21 cellular contexts compared by ENCODE assay signal in the genomic region with DNA sequence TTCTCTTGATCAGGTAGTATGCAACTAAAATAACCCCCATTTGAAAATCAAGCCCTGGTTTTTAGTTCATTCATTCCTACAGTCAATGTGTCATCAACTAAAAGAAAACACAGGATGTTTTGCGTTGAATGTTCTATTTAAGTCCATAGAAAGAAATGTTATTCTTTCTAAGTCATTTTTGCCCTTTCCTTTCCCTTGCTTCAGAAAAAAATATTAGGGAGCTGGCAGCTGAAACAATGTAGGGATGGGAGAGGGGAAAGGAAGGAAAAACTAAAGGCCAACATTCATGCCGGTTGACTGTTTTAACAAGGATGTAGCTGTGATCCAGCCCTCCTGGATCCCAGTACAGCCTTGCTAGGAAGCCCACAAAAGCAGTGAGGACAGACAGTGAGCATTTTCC.
DNase-seq lines count a peak whose midpoint lies in the region; ATAC-seq, FAIRE-seq and TF ChIP-seq lines count a peak whose summit lies in the region.
"Had no signal": no experiment of that assay in that cellular context is flagged by ENCODE, and none has a peak within 500 bp of the region (broad histone marks: within the 10 kb centered on the region; RNA-seq: fewer than 3 reads in every experiment).

No MANE protein-coding gene starts in this region.

- H3K4me3 ChIP-seq in SK-N-SH (ENCODE audit: low read depth in 2 of 2, low read length in 1 of 2) = no peak overlapping the region
- no peak overlapping the region for H3K4me3 ChIP-seq in K562
- no peak overlapping the region for H3K4me3 ChIP-seq in foreskin fibroblast (ENCODE audit: low read depth in 1 of 2, low read length in 2 of 2)
- H3K4me3 ChIP-seq in HepG2 (replicated peaks in 1 of 3; ENCODE audit: insufficient read depth in 1 of 3, low read depth in 2 of 3, low read length in 3 of 3) = no peak overlapping the region
- no peak overlapping the region for H3K4me3 ChIP-seq in mammary epithelial cell (replicated peaks in 1 of 3; ENCODE audit: insufficient read depth in 1 of 3, low read depth in 2 of 3, low read length in 3 of 3)
- H3K4me3 ChIP-seq: BLaER1, gastroesophageal sphincter, tibial nerve had no signal

- no peaks in the 10 kb centered on the region for H3K79me2 ChIP-seq in SK-N-SH (ENCODE audit: insufficient read depth)
- H3K79me2 ChIP-seq in K562 (ENCODE audit: control insufficient read depth, insufficient read depth, low read length) = no peaks in the 10 kb centered on the region
- H3K79me2 ChIP-seq in HepG2 (ENCODE audit: insufficient read depth, low read length) = no peaks in the 10 kb centered on the region
- no peaks in the 10 kb centered on the region for H3K79me2 ChIP-seq in mammary epithelial cell (ENCODE audit: insufficient read depth, low read length)

- TF ChIP-seq RAD21 in SK-N-SH (IDR thresholded peaks at IDR 0.05; ENCODE audit: low read length) (no peak), K562 (CRISPR knock-in tag; conservative IDR thresholded peaks at IDR 0.05 in 1 of 2, IDR thresholded peaks at IDR 0.05 in 1 of 2) (no peak), HepG2 (CRISPR knock-in tag; IDR thresholded peaks at IDR 0.05) (no peak)

- TF ChIP-seq CTCF in SK-N-SH (IDR thresholded peaks at IDR 0.05) (no peak), K562 (IDR thresholded peaks at IDR 0.05 in 2 of 3, conservative IDR thresholded peaks at IDR 0.05 in 1 of 3; ENCODE audit: insufficient read depth in 2 of 3, low read depth in 1 of 3, low read length in 3 of 3) (no peak), foreskin fibroblast (IDR thresholded peaks at IDR 0.05; ENCODE audit: low read depth, low read length) (no peak), HepG2 (CRISPR knock-in tag; IDR thresholded peaks at IDR 0.05) (no peak), mammary epithelial cell (conservative IDR thresholded peaks at IDR 0.05 in 1 of 2, IDR thresholded peaks at IDR 0.05 in 1 of 2; ENCODE audit: extremely low read depth in 1 of 2, insufficient read depth in 1 of 2, low read depth in 1 of 2, low read length in 2 of 2) (no peak), GM10266 (IDR thresholded peaks at IDR 0.05; ENCODE audit: control insufficient read depth, insufficient read depth, low read depth, missing control alignments) (no peak)

- ATAC-seq in SK-N-SH treated with all-trans-retinoic acid at 6 μM for 48 hours = no peak
- ATAC-seq in K562 = no peak
- no peak for ATAC-seq in HepG2
- ATAC-seq: activated naive CD4-positive, alpha-beta T cell treated with anti-CD3 and anti-CD28 coated beads, Interleukin-2, amount 50 U/mL, for 72 hours; gastroesophageal sphincter; stimulated activated effector memory CD8-positive, alpha-beta T cell treated with anti-CD3 and anti-CD28 coated beads, Interleukin-12 subunit alpha, Interleukin-12 subunit beta, amount 100 ng/mL, for 72 hours had no signal

- H3K9ac ChIP-seq in SK-N-SH (no peak overlapping the region), K562 (ENCODE audit: insufficient read depth in 1 of 2, low read depth in 2 of 2, low read length in 2 of 2) (no peak overlapping the region), HepG2 (ENCODE audit: insufficient read depth, low read depth, low read length) (no peak overlapping the region), mammary epithelial cell (ENCODE audit: insufficient read depth, low read length) (no peak overlapping the region)
- H3K9ac ChIP-seq: BLaER1 had no signal

- intact Hi-C loops in K562 (cut with micrococcal nuclease) = no loop called here
- intact Hi-C loops in HepG2 (cut with micrococcal nuclease; ENCODE audit: unreplicated experiment) = no loop called here
- intact Hi-C loops in mammary epithelial cell (cut with micrococcal nuclease) = loop anchor here (2.0 to 10.0 kb wide), 2 partner anchors 154 to 176 kb away; partner anchors contain the start of gene BTG1

- H2AFZ ChIP-seq in SK-N-SH (ENCODE audit: low read depth) (peak overlapping the region; percentile 37; the same call in 1 of the 2 replicates), K562 (ENCODE audit: low read depth, low read length) (peak overlapping the region; percentile 22; the same call in 1 of the 2 replicates), HepG2 (ENCODE audit: low read length) (no peak overlapping the region), mammary epithelial cell (ENCODE audit: low read depth, low read length) (no peak overlapping the region)

- H3K9me3 ChIP-seq in SK-N-SH = no peaks in the 10 kb centered on the region
- no peaks in the 10 kb centered on the region for H3K9me3 ChIP-seq in K562 (replicated peaks; ENCODE audit: control insufficient read depth, insufficient read depth, low read depth, low read length)
- H3K9me3 ChIP-seq in HepG2 (ENCODE audit: low read length) = no peaks in the 10 kb centered on the region
- no peaks in the 10 kb centered on the region for H3K9me3 ChIP-seq in mammary epithelial cell (replicated peaks; ENCODE audit: insufficient read depth, low read length)
- H3K9me3 ChIP-seq: BLaER1, gastroesophageal sphincter, tibial nerve had no signal

- H3F3A ChIP-seq in SK-N-SH (replicated peaks; ENCODE audit: insufficient read depth) = peaks cover 9% of the 10 kb centered on the region

- CTCF ChIA-PET in SK-N-SH (lab: Yijun Ruan, JAX) = interaction anchor here (2.2 kb wide), 1 partner anchor 178 kb away, joined by 8 read pairs; no protein-coding TSS in a partner anchor
- CTCF ChIA-PET in K562 (lab: Yijun Ruan, JAX; ENCODE audit: low intra/inter-chr PET ratio) = no interaction called here
- CTCF ChIA-PET in HepG2 (lab: Yijun Ruan, JAX; ENCODE audit: low intra/inter-chr PET ratio, low total read pairs) = no interaction called here
- CTCF ChIA-PET in mammary epithelial cell (lab: Charles Lee; ENCODE audit: low non-redundant PET) = no interaction called here

- POLR2A ChIA-PET in SK-N-SH (lab: Yijun Ruan, JAX) = no interaction called here
- POLR2A ChIA-PET in K562 (lab: Yijun Ruan, JAX) = no interaction called here
- POLR2A ChIA-PET in HepG2 (lab: Yijun Ruan, JAX) = no interaction called here

- TF ChIP-seq EP300 in SK-N-SH (IDR thresholded peaks at IDR 0.05; ENCODE audit: borderline replicate concordance in 1 of 2, low read depth in 1 of 2, low read length in 1 of 2) = no peak
- no peak for TF ChIP-seq EP300 in K562 (IDR thresholded peaks at IDR 0.05; ENCODE audit: low read length)
- no peak for TF ChIP-seq EP300 in HepG2 (IDR thresholded peaks at IDR 0.05; ENCODE audit: low read depth in 2 of 2, low read length in 2 of 2)
- TF ChIP-seq EP300 in HepG2 (CRISPR knock-in tag; IDR thresholded peaks at IDR 0.05; ENCODE audit: borderline replicate concordance) = no peak

- BruUV-seq in K562 (replicated peaks; lab: Mats Ljungman, UMichigan) (no TSS peak), HepG2 (replicated peaks; lab: Mats Ljungman, UMichigan) (no TSS peak), mammary epithelial cell (replicated peaks; lab: Mats Ljungman, UMichigan) (no TSS peak)

- H3K27ac ChIP-seq in SK-N-SH (ENCODE audit: low read depth in 2 of 2, low read length in 1 of 2) (peak overlapping the region in 1 of 2 experiments; percentile 64; a peak in 3 of 4 replicates), K562 (ENCODE audit: extremely low read depth, low read depth, low read length) (no peak overlapping the region), HepG2 (ENCODE audit: extremely low read length, insufficient read depth, low read length) (no peak overlapping the region), mammary epithelial cell (ENCODE audit: insufficient read depth, low read depth, low read length) (no peak overlapping the region)
- H3K27ac ChIP-seq: 22Rv1, BLaER1 had no signal

- H3K9me2 ChIP-seq in SK-N-SH = no peaks in the 10 kb centered on the region

- H4K20me1 ChIP-seq in SK-N-SH (ENCODE audit: insufficient read depth) (no peaks in the 10 kb centered on the region), K562 (replicated peaks; ENCODE audit: control insufficient read depth, insufficient read depth, low read length) (no peaks in the 10 kb centered on the region), HepG2 (ENCODE audit: insufficient read depth, low read length) (no peaks in the 10 kb centered on the region), mammary epithelial cell (ENCODE audit: insufficient read depth, low read length) (no peaks in the 10 kb centered on the region)
- H4K20me1 ChIP-seq: BLaER1 had no signal

- H3K4me1 ChIP-seq in SK-N-SH (ENCODE audit: control insufficient read depth in 1 of 2, insufficient read depth in 2 of 2, low read depth in 1 of 2, low read length in 1 of 2) = peaks cover 22 to 24% of the 10 kb centered on the region in 2 experiments
- H3K4me1 ChIP-seq in K562 (replicated peaks in 1 of 2; ENCODE audit: control insufficient read depth in 2 of 2, insufficient read depth in 2 of 2, low read length in 2 of 2) = peaks cover 0 to 16% of the 10 kb centered on the region in 2 experiments; a peak in 2 of 5 replicates
- no peaks in the 10 kb centered on the region for H3K4me1 ChIP-seq in HepG2 (ENCODE audit: insufficient read depth, low read length)
- H3K4me1 ChIP-seq in mammary epithelial cell (ENCODE audit: insufficient read depth, low read length) = peaks cover 14% of the 10 kb centered on the region
- H3K4me1 ChIP-seq: BLaER1 had no signal

- 77% methylated on average over 2 of the region's 2 CpGs for WGBS in SK-N-SH (ENCODE audit: low lambda C conversion rate)
- WGBS in K562 (ENCODE audit: insufficient coverage, low coverage, missing lambda C conversion rate) = 52% methylated on average over 2 of the region's 2 CpGs
- WGBS in HepG2 (ENCODE audit: low lambda C conversion rate) = 39% methylated on average over 2 of the region's 2 CpGs
- 73% methylated on average over 2 of the region's 2 CpGs for WGBS in mammary epithelial cell (ENCODE audit: low coverage, missing lambda C conversion rate)

- H3K27me3 ChIP-seq in SK-N-SH (ENCODE audit: insufficient read depth) (no peaks in the 10 kb centered on the region), K562 (ENCODE audit: control insufficient read depth in 2 of 2, insufficient read depth in 2 of 2, low read length in 2 of 2) (no peaks in the 10 kb centered on the region), HepG2 (ENCODE audit: control insufficient read depth in 1 of 2, insufficient read depth in 2 of 2, low read length in 2 of 2) (no peaks in the 10 kb centered on the region), mammary epithelial cell (ENCODE audit: insufficient read depth, low read length) (no peaks in the 10 kb centered on the region)
- H3K27me3 ChIP-seq: BLaER1, gastroesophageal sphincter, tibial nerve had no signal

- FAIRE-seq in K562 (lab: Jason Lieb, UNC) (no peak), HepG2 (lab: Jason Lieb, UNC) (no peak)
- FAIRE-seq: bronchial epithelial cell had no signal

- TF ChIP-seq POLR2A in K562 (conservative IDR thresholded peaks at IDR 0.05) = no peak
- TF ChIP-seq POLR2A in HepG2 (IDR thresholded peaks at IDR 0.05; ENCODE audit: insufficient read depth in 1 of 2, low read depth in 2 of 2, low read length in 2 of 2) = no peak

- H3K4me2 ChIP-seq in SK-N-SH = peak overlapping the region; percentile 11; the same call in 1 of the 2 replicates
- H3K4me2 ChIP-seq in K562 (ENCODE audit: insufficient read depth, low read length) = no peak overlapping the region
- no peak overlapping the region for H3K4me2 ChIP-seq in HepG2 (ENCODE audit: low read depth, low read length)
- no peak overlapping the region for H3K4me2 ChIP-seq in mammary epithelial cell (ENCODE audit: insufficient read depth, low read depth, low read length)
- H3K4me2 ChIP-seq: BLaER1 had no signal

- DNase-seq in SK-N-SH (no peak), K562 (ENCODE audit: extremely low read depth in 1 of 4, low spot score in 3 of 4) (no peak), foreskin fibroblast (peak; percentile 24 to 54), stromal cell of bone marrow (ENCODE audit: low read depth) (peak; percentile 58), HepG2 (ENCODE audit: low spot score) (no peak), mammary epithelial cell (no peak), GM10266 (ENCODE audit: extremely low spot score) (no peak)
- DNase-seq: activated CD4-positive, alpha-beta T cell treated with anti-CD3 and anti-CD28 coated beads, Interleukin-2, amount 10 ng/mL, durations not matched to agents 24 days and 14 days; activated T-cell treated with anti-CD3 and anti-CD28 coated beads for 4 hours; endodermal cell; H9; NCI-H146; NCI-H82 had no signal

- H3K9me1 ChIP-seq in K562 (ENCODE audit: control insufficient read depth, insufficient read depth, low read length) = no peaks in the 10 kb centered on the region

- in situ Hi-C loops in K562 (cut with MboI) = no loop called here
- in situ Hi-C loops in HepG2 (cut with HindIII; ENCODE audit: extremely low pct_ligation_motif_present, low pct_unique_long_range_greater_than_20kb) = no loop called here
- in situ Hi-C loops in mammary epithelial cell (cut with MboI; ENCODE audit: low sequenced_read_pairs in 2 of 2) = no loop called here

- dilution Hi-C loops in mammary epithelial cell (cut with HindIII; ENCODE audit: low sequenced_read_pairs) = no loop called here

- H3K36me3 ChIP-seq in SK-N-SH (replicated peaks in 1 of 2; ENCODE audit: control insufficient read depth in 1 of 2, insufficient read depth in 2 of 2, low read length in 1 of 2) (no peaks in the 10 kb centered on the region), K562 (ENCODE audit: control insufficient read depth, insufficient read depth, low read length) (no peaks in the 10 kb centered on the region), HepG2 (replicated peaks in 1 of 2; ENCODE audit: control insufficient read depth in 1 of 2, insufficient read depth in 2 of 2, low read length in 2 of 2) (no peaks in the 10 kb centered on the region), mammary epithelial cell (ENCODE audit: insufficient read depth, low read length) (no peaks in the 10 kb centered on the region)
- H3K36me3 ChIP-seq: BLaER1, gastroesophageal sphincter, tibial nerve had no signal

Comparison
In these comparisons a context has a peak if more than half of its experiments do, and no peak if none do; other contexts are left out.
1. DNase-seq: peak in foreskin fibroblast (2 of 2) and stromal cell of bone marrow (single experiment); none in SK-N-SH (single experiment), K562 (0 of 4), HepG2 (single experiment), mammary epithelial cell (single experiment) and GM10266 (single experiment).
2. H2AFZ ChIP-seq: peak in SK-N-SH (single experiment) and K562 (single experiment); none in HepG2 (single experiment) and mammary epithelial cell (single experiment).